21 cellular contexts compared by ENCODE assay signal in genomic region chr1:204879351-204879750, GRCh38. TPM values are rescaled to one million over a fixed set of nuclear protein-coding genes. Genes with fewer than 3 reads are reported as not detected.
A peak's percentile ranks its signal among the peaks of the same experiment; 100 is the strongest.
DNase-seq lines count a peak whose midpoint lies in the region; ATAC-seq and TF ChIP-seq lines count a peak whose summit lies in the region.
"Had no signal": no experiment of that assay in that cellular context is flagged by ENCODE, and none has a peak within 500 bp of the region (broad histone marks: within the 10 kb centered on the region; RNA-seq: fewer than 3 reads in every experiment).

No MANE protein-coding gene starts in this region.

- H3K27me3 ChIP-seq in dorsolateral prefrontal cortex: no peaks in the 10 kb centered on the region
- peaks cover 35% of the 10 kb centered on the region for H3K27me3 ChIP-seq in left ventricle myocardium inferior (ENCODE audit: low read depth)
- H3K27me3 ChIP-seq in spleen (replicated peaks in 1 of 7): peaks cover 0 to 8% (median 0%) of the 10 kb centered on the region in 7 donors
- H3K27me3 ChIP-seq: pancreas, tibial nerve had no signal

- no peak for TF ChIP-seq POLR2A in spleen (IDR thresholded peaks at IDR 0.05)

- DNase-seq in dorsolateral prefrontal cortex (no peak), left ventricle myocardium inferior (no peak), spleen (no peak), NCI-H446 treated with DMSO at 0.1 percent for 48 hours (lab: John Stamatoyannopoulos, UW) (no peak)
- no peak for DNase-seq in stimulated activated CD4-positive, alpha-beta T cell treated with anti-CD3 and anti-CD28 coated beads, Interleukin-4, amount 100 ng/mL, for 1 hour
- DNase-seq: activated CD8-positive, alpha-beta T cell treated with anti-CD3 and anti-CD28 coated beads, Interleukin-2, amount 10 ng/mL, durations not matched to agents 7 days and 5 days; activated naive CD4-positive, alpha-beta T cell treated with anti-CD3 and anti-CD28 coated beads, Interleukin-2, amount 50 U/mL, for 16 hours; Calu3; CD4-positive, CD25-positive, alpha-beta regulatory T cell; effector CD8-positive, alpha-beta T cell; NCI-H146; NCI-H748 treated with DMSO at 0.1 percent for 48 hours; pancreas; SHP77 treated with DMSO at 0.1 percent for 48 hours; stimulated activated CD4-positive, alpha-beta T cell treated with anti-CD3 and anti-CD28 coated beads, Interleukin-4, amount 100 ng/mL, for 24 hours; SW 1271 had no signal

- CTCF ChIA-PET in HEK293 (lab: Yijun Ruan, JAX): no interaction called here

- no peak for ATAC-seq in GM19452 (IDR thresholded peaks at IDR 0.05; ENCODE audit: unreplicated experiment)
- ATAC-seq: activated CD8-positive, alpha-beta T cell treated with anti-CD3 and anti-CD28 coated beads, Interleukin-2, amount 10 ng/mL, durations not matched to agents 7 days and 5 days; Panc1 had no signal

- TF ChIP-seq CTCF in HEK293 (tag by site-specific recombination; IDR thresholded peaks at IDR 0.05) (no peak), dorsolateral prefrontal cortex (IDR thresholded peaks at IDR 0.05 in 54 of 56, conservative IDR thresholded peaks at IDR 0.05 in 2 of 56; ENCODE audit: low read depth in 1 of 56, partially characterized antibody in 56 of 56) (no peak), left ventricle myocardium inferior (IDR thresholded peaks at IDR 0.05; ENCODE audit: borderline replicate concordance) (no peak), spleen (IDR thresholded peaks at IDR 0.05 in 8 of 11, conservative IDR thresholded peaks at IDR 0.05 in 3 of 11) (no peak)

- no peak overlapping the region for H3K27ac ChIP-seq in HEK293 (ENCODE audit: extremely low read depth, low read depth, low read length)
- peak overlapping the region in 54 of 59 donors; percentile 6 to 95 (median 78) for H3K27ac ChIP-seq in dorsolateral prefrontal cortex
- H3K27ac ChIP-seq in left ventricle myocardium inferior (replicated peaks): peak overlapping the region; percentile 81
- H3K27ac ChIP-seq in spleen: peak overlapping the region in 5 of 8 donors; percentile 27 to 43 (median 36)
- H3K27ac ChIP-seq: epithelial cell of prostate, pancreas had no signal

- no peaks in the 10 kb centered on the region for H3K4me1 ChIP-seq in HEK293 (ENCODE audit: control insufficient read depth, insufficient read depth, low read length)
- peaks cover 29% of the 10 kb centered on the region for H3K4me1 ChIP-seq in left ventricle myocardium inferior
- no peaks in the 10 kb centered on the region for H3K4me1 ChIP-seq in spleen

- intact Hi-C loops in dorsolateral prefrontal cortex (cut with DNase I): no loop called here
- intact Hi-C loops in left ventricle myocardium inferior (cut with micrococcal nuclease): no loop called here
- intact Hi-C loops in spleen (cut with DNase I; ENCODE audit: low total_unique reads): no loop called here

- H3K9me3 ChIP-seq in HEK293 (ENCODE audit: control insufficient read depth, insufficient read depth, low read depth, low read length) (no peaks in the 10 kb centered on the region), left ventricle myocardium inferior (replicated peaks) (no peaks in the 10 kb centered on the region), spleen (no peaks in the 10 kb centered on the region)
- H3K9me3 ChIP-seq: pancreas, tibial nerve had no signal

- H3K4me3 ChIP-seq in HEK293 (ENCODE audit: low read depth, low read length) (no peak overlapping the region), dorsolateral prefrontal cortex (peak overlapping the region in 1 of 59 donors; percentile 8), left ventricle myocardium inferior (no peak overlapping the region), spleen (no peak overlapping the region)
- H3K4me3 ChIP-seq: pancreas, tibial nerve had no signal

- H3K36me3 ChIP-seq in HEK293 (ENCODE audit: control insufficient read depth in 2 of 2, insufficient read depth in 1 of 2, low read length in 2 of 2) (no peaks in the 10 kb centered on the region), left ventricle myocardium inferior (no peaks in the 10 kb centered on the region), spleen (no peaks in the 10 kb centered on the region)
- H3K36me3 ChIP-seq: pancreas, tibial nerve had no signal

- 60 to 82% (median 73%) methylated on average over 3 of the region's 3 CpGs for WGBS in spleen, 5 donors

- POLR2A ChIA-PET in HEK293 (lab: Yijun Ruan, JAX): no interaction called here

TF ChIP-seq in HEK293, 187 proteins besides CTCF, POLR2A, EP300 and RAD21:
- TF ChIP-seq SP2 (tag by site-specific recombination; IDR thresholded peaks at IDR 0.05): no peak
- no peak for TF ChIP-seq ZNF148 (tag by site-specific recombination; IDR thresholded peaks at IDR 0.05; ENCODE audit: borderline replicate concordance)
- TF ChIP-seq EGR2 (tag by site-specific recombination; IDR thresholded peaks at IDR 0.05; ENCODE audit: low read depth): peak; percentile 30; the same call in 1 of the 2 replicates
- no peak for TF ChIP-seq ZXDB (tag by site-specific recombination; IDR thresholded peaks at IDR 0.05)

RNA-seq across cellular contexts. Expression of gene NFASC, which starts 8.7 kb away (rescaled TPM):
- total RNA-seq in dorsolateral prefrontal cortex: 100 to 1,000 TPM; 229 to 728 (median 364) TPM
- 8.2 TPM for total RNA-seq in left ventricle myocardium inferior
- 10 to 100 TPM; 20.6 to 60.3 (median 27.4) TPM for total RNA-seq in spleen
- polyA plus RNA-seq in spleen: 1 to 10 TPM; 2.8 to 9.1 (median 2.9) TPM
- total RNA-seq: Calu3; CD4-positive, CD25-positive, alpha-beta regulatory T cell had no signal
- polyA plus RNA-seq: CD4-positive, CD25-positive, alpha-beta regulatory T cell had no signal
